In genomic region chr18:34590503-34590902, GRCh38 we compare ENCODE assay signal across 32 cellular contexts.
"Had no signal": no experiment of that assay in that cellular context is flagged by ENCODE, and none has a peak within 500 bp of the region (broad histone marks: within the 10 kb centered on the region; RNA-seq: fewer than 3 reads in every experiment).

No MANE protein-coding gene starts in this region.

- H3K4me3 ChIP-seq: coronary artery, dorsolateral prefrontal cortex, gastroesophageal sphincter, pancreas, prostate gland, spleen had no signal

- ATAC-seq: activated naive CD8-positive, alpha-beta T cell treated with anti-CD3 and anti-CD28 coated beads, Interleukin-2, amount 50 U/mL, for 24 hours; activated T-helper 17 cell treated with anti-CD3 and anti-CD28 coated beads, Interleukin-2, amount 50 U/mL, for 72 hours; gastroesophageal sphincter; left colon; naive thymus-derived CD8-positive, alpha-beta T cell; right cardiac atrium had no signal

- H3K36me3 Mint-ChIP-seq: activated CD4-positive, alpha-beta memory T cell treated with anti-CD3 and anti-CD28 coated beads for 36 hours; activated naive CD4-positive, alpha-beta T cell treated with anti-CD3 and anti-CD28 coated beads, Interleukin-2, amount 50 U/mL, for 24 hours; immature natural killer cell; memory B cell; naive thymus-derived CD8-positive, alpha-beta T cell had no signal

- H3K27me3 Mint-ChIP-seq: activated CD4-positive, alpha-beta memory T cell treated with anti-CD3 and anti-CD28 coated beads for 36 hours; activated naive CD4-positive, alpha-beta T cell treated with anti-CD3 and anti-CD28 coated beads, Interleukin-2, amount 50 U/mL, for 24 hours; activated naive CD8-positive, alpha-beta T cell treated with anti-CD3 and anti-CD28 coated beads, Interleukin-2, amount 50 U/mL, for 24 hours; activated T-cell treated with anti-CD3 and anti-CD28 coated beads, Interleukin-2, amount 50 U/mL, for 24 hours; activated T-helper 17 cell treated with anti-CD3 and anti-CD28 coated beads, Interleukin-2, amount 50 U/mL, for 72 hours; memory B cell had no signal

- H3K27ac ChIP-seq: pancreas, prostate gland, spleen had no signal

- DNase-seq: activated CD4-positive, alpha-beta memory T cell treated with anti-CD3 and anti-CD28 coated beads for 36 hours; activated CD4-positive, alpha-beta T cell treated with anti-CD3 and anti-CD28 coated beads for 4 hours; activated CD8-positive, alpha-beta memory T cell treated with anti-CD3 and anti-CD28 coated beads, Interleukin-2, amount 50 U/mL, for 48 hours; activated gamma-delta T cell treated with Interleukin-2 at 50 U/mL for 16 hours; activated naive CD8-positive, alpha-beta T cell treated with anti-CD3 and anti-CD28 coated beads, Interleukin-2, amount 50 U/mL, for 24 hours; activated T-cell treated with anti-CD3 and anti-CD28 coated beads, Interleukin-2, amount 50 U/mL, for 24 hours; amygdala; cerebellar nuclear complex; dorsolateral prefrontal cortex; effector memory CD4-positive, alpha-beta T cell; erythroblast; hypothalamus; immature natural killer cell; kidney; left colon; midbrain; naive thymus-derived CD8-positive, alpha-beta T cell; nucleus accumbens; pancreas; right cardiac atrium; spleen; stimulated activated naive CD4-positive, alpha-beta T cell treated with Interleukin-2 at 50 U/mL for 16 hours; T-helper 1 cell; trophoblast cell had no signal

- H3K9me3 Mint-ChIP-seq: activated CD4-positive, alpha-beta memory T cell treated with anti-CD3 and anti-CD28 coated beads for 36 hours; activated naive CD4-positive, alpha-beta T cell treated with anti-CD3 and anti-CD28 coated beads, Interleukin-2, amount 50 U/mL, for 24 hours; activated naive CD8-positive, alpha-beta T cell treated with anti-CD3 and anti-CD28 coated beads, Interleukin-2, amount 50 U/mL, for 24 hours; activated T-helper 17 cell treated with anti-CD3 and anti-CD28 coated beads, Interleukin-2, amount 50 U/mL, for 72 hours; immature natural killer cell; neural crest cell; T-helper 2 cell treated with Interferon-gamma antibody and Interleukin-4, amounts not matched to agents 5 μg/mL and 100 μg/mL, for 36 hours had no signal

- H3K4me1 ChIP-seq: prostate gland had no signal

- H3K4me1 Mint-ChIP-seq: activated naive CD4-positive, alpha-beta T cell treated with anti-CD3 and anti-CD28 coated beads, Interleukin-2, amount 50 U/mL, for 24 hours; activated naive CD8-positive, alpha-beta T cell treated with anti-CD3 and anti-CD28 coated beads, Interleukin-2, amount 50 U/mL, for 24 hours; activated T-helper 17 cell treated with anti-CD3 and anti-CD28 coated beads, Interleukin-2, amount 50 U/mL, for 72 hours; immature natural killer cell; memory B cell; naive thymus-derived CD8-positive, alpha-beta T cell had no signal

- H3K4me3 Mint-ChIP-seq: activated CD4-positive, alpha-beta memory T cell treated with anti-CD3 and anti-CD28 coated beads for 36 hours; activated naive CD4-positive, alpha-beta T cell treated with anti-CD3 and anti-CD28 coated beads, Interleukin-2, amount 50 U/mL, for 24 hours; activated naive CD8-positive, alpha-beta T cell treated with anti-CD3 and anti-CD28 coated beads, Interleukin-2, amount 50 U/mL, for 24 hours; activated T-cell treated with anti-CD3 and anti-CD28 coated beads, Interleukin-2, amount 50 U/mL, for 24 hours; activated T-helper 17 cell treated with anti-CD3 and anti-CD28 coated beads, Interleukin-2, amount 50 U/mL, for 72 hours; immature natural killer cell; memory B cell; naive thymus-derived CD8-positive, alpha-beta T cell; neural crest cell; T-helper 2 cell treated with Interferon-gamma antibody and Interleukin-4, amounts not matched to agents 5 μg/mL and 100 μg/mL, for 36 hours had no signal

- H3K27me3 ChIP-seq: dorsolateral prefrontal cortex, gastroesophageal sphincter, pancreas, spleen had no signal

- H3K27ac Mint-ChIP-seq: activated CD4-positive, alpha-beta memory T cell treated with anti-CD3 and anti-CD28 coated beads for 36 hours; activated naive CD4-positive, alpha-beta T cell treated with anti-CD3 and anti-CD28 coated beads, Interleukin-2, amount 50 U/mL, for 24 hours; activated naive CD8-positive, alpha-beta T cell treated with anti-CD3 and anti-CD28 coated beads, Interleukin-2, amount 50 U/mL, for 24 hours; activated T-cell treated with anti-CD3 and anti-CD28 coated beads, Interleukin-2, amount 50 U/mL, for 24 hours; activated T-helper 17 cell treated with anti-CD3 and anti-CD28 coated beads, Interleukin-2, amount 50 U/mL, for 72 hours; immature natural killer cell; memory B cell; naive thymus-derived CD8-positive, alpha-beta T cell; T-helper 2 cell treated with Interferon-gamma antibody and Interleukin-4, amounts not matched to agents 5 μg/mL and 100 μg/mL, for 36 hours had no signal

- H3K9me3 ChIP-seq: gastroesophageal sphincter, pancreas, prostate gland, spleen had no signal

- H3K36me3 ChIP-seq: gastroesophageal sphincter, pancreas, prostate gland, spleen had no signal
